In the genomic region with DNA sequence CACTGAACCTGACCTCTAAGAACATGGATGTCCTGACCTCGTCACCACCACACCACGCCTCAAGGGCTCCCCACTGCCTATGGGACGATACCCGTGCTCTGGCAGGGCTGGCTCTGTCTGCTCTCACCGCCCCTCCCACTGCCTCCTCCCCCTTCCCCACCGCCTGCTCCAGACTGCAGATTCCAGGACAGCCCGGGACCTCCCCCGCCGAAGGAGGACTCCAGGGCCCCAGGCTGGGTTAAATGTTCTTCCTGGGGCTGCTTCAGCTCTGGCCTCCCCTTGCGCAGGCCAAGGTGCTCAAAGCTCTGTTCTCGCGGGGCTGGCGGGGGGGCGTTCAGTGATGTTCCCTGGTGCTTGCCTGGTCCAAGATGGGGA, we compare ENCODE assay signal across 8 cellular contexts. TPM values are rescaled to one million over a fixed set of nuclear protein-coding genes. Genes with fewer than 3 reads are reported as not detected.
A peak's percentile ranks its signal among the peaks of the same experiment; 100 is the strongest.
DNase-seq lines count a peak whose midpoint lies in the region; ATAC-seq and TF ChIP-seq lines count a peak whose summit lies in the region.

No MANE protein-coding gene starts in this region.

- H3K27ac Mint-ChIP-seq in activated T-helper 1 cell treated with anti-CD3 and anti-CD28 coated beads, Interleukin-12 subunit alpha, Interleukin-12 subunit beta, Interleukin-2, Interleukin-4 antibody, amounts not matched to agents 30 ng/mL and 10 ng/mL and 1 ng/mL, durations not matched to agents 14 hours and 24 hours and 36 hours, result no peak overlapping the region
- peak overlapping the region; percentile 87 for H3K27ac Mint-ChIP-seq in stimulated activated effector memory CD8-positive, alpha-beta T cell treated with anti-CD3 and anti-CD28 coated beads, Interleukin-12 subunit alpha, Interleukin-12 subunit beta, amount 100 ng/mL, for 72 hours

- peaks cover 3% of the 10 kb centered on the region for H4K20me1 ChIP-seq in hepatocyte (ENCODE audit: insufficient read depth, poor library complexity, severe bottlenecking)

- ATAC-seq in HG03139 (IDR thresholded peaks at IDR 0.05; ENCODE audit: unreplicated experiment) (peak; percentile 31), GM21825 (IDR thresholded peaks at IDR 0.05; ENCODE audit: unreplicated experiment) (no peak), HG02678 (IDR thresholded peaks at IDR 0.05; ENCODE audit: unreplicated experiment) (no peak)
- peak; percentile 51 for ATAC-seq in stimulated activated effector memory CD8-positive, alpha-beta T cell treated with anti-CD3 and anti-CD28 coated beads, Interleukin-12 subunit alpha, Interleukin-12 subunit beta, amount 100 ng/mL, for 72 hours

- intact Hi-C loops in activated T-helper 1 cell treated with anti-CD3 and anti-CD28 coated beads, Interleukin-12 subunit alpha, Interleukin-12 subunit beta, Interleukin-2, Interleukin-4 antibody, amounts not matched to agents 30 ng/mL and 10 ng/mL and 1 ng/mL, durations not matched to agents 14 hours and 24 hours and 36 hours (cut with micrococcal nuclease), result loop anchor here (1.0 to 10.0 kb wide), 9 partner anchors 13 to 242 kb away; partner anchors contain the start of genes CASKIN1, E4F1, GFER and NOXO1

- peaks cover 8% of the 10 kb centered on the region for H3K79me2 ChIP-seq in hepatocyte

- peak overlapping the region; percentile 77 for H3K4me3 Mint-ChIP-seq in activated T-helper 1 cell treated with anti-CD3 and anti-CD28 coated beads, Interleukin-12 subunit alpha, Interleukin-12 subunit beta, Interleukin-2, Interleukin-4 antibody, amounts not matched to agents 30 ng/mL and 10 ng/mL and 1 ng/mL, durations not matched to agents 14 hours and 24 hours and 36 hours
- H3K4me3 Mint-ChIP-seq in stimulated activated effector memory CD8-positive, alpha-beta T cell treated with anti-CD3 and anti-CD28 coated beads, Interleukin-12 subunit alpha, Interleukin-12 subunit beta, amount 100 ng/mL, for 72 hours, result peak overlapping the region; percentile 74

- WGBS in hepatocyte (ENCODE audit: low lambda C conversion rate, missing lambda C conversion rate), result 4% methylated on average over 13 of the region's 14 CpGs

- no peak overlapping the region for H3K4me3 ChIP-seq in hepatocyte
- H3K4me3 ChIP-seq in effector memory CD4-positive, alpha-beta T cell (ENCODE audit: insufficient read depth, low read depth, low read length, poor library complexity, severe bottlenecking), result no peak overlapping the region

- H3K36me3 ChIP-seq in hepatocyte (replicated peaks; ENCODE audit: insufficient read depth, low read depth), result no peaks in the 10 kb centered on the region
- no peaks in the 10 kb centered on the region for H3K36me3 ChIP-seq in effector memory CD4-positive, alpha-beta T cell (ENCODE audit: control insufficient read depth, insufficient read depth, low read length)

- H3K27me3 ChIP-seq in hepatocyte, result peaks cover 21% of the 10 kb centered on the region
- peaks cover 20% of the 10 kb centered on the region for H3K27me3 ChIP-seq in effector memory CD4-positive, alpha-beta T cell (replicated peaks; ENCODE audit: control insufficient read depth, insufficient read depth, low read length, poor library complexity, severe bottlenecking)

- H3K9me3 Mint-ChIP-seq in activated T-helper 1 cell treated with anti-CD3 and anti-CD28 coated beads, Interleukin-12 subunit alpha, Interleukin-12 subunit beta, Interleukin-2, Interleukin-4 antibody, amounts not matched to agents 30 ng/mL and 10 ng/mL and 1 ng/mL, durations not matched to agents 14 hours and 24 hours and 36 hours, result no peaks in the 10 kb centered on the region
- no peaks in the 10 kb centered on the region for H3K9me3 Mint-ChIP-seq in stimulated activated effector memory CD8-positive, alpha-beta T cell treated with anti-CD3 and anti-CD28 coated beads, Interleukin-12 subunit alpha, Interleukin-12 subunit beta, amount 100 ng/mL, for 72 hours

- H3K27ac ChIP-seq in hepatocyte, result peak overlapping the region; percentile 15
- H3K27ac ChIP-seq in effector memory CD4-positive, alpha-beta T cell (ENCODE audit: insufficient read depth, low read length, poor library complexity, severe bottlenecking), result no peak overlapping the region

- peak overlapping the region; percentile 80 for H3K4me2 ChIP-seq in hepatocyte

- H3K36me3 Mint-ChIP-seq in activated T-helper 1 cell treated with anti-CD3 and anti-CD28 coated beads, Interleukin-12 subunit alpha, Interleukin-12 subunit beta, Interleukin-2, Interleukin-4 antibody, amounts not matched to agents 30 ng/mL and 10 ng/mL and 1 ng/mL, durations not matched to agents 14 hours and 24 hours and 36 hours (ENCODE audit: low read depth), result no peaks in the 10 kb centered on the region
- H3K36me3 Mint-ChIP-seq in stimulated activated effector memory CD8-positive, alpha-beta T cell treated with anti-CD3 and anti-CD28 coated beads, Interleukin-12 subunit alpha, Interleukin-12 subunit beta, amount 100 ng/mL, for 72 hours, result no peaks in the 10 kb centered on the region

- peaks cover 34% of the 10 kb centered on the region for H3K27me3 Mint-ChIP-seq in activated T-helper 1 cell treated with anti-CD3 and anti-CD28 coated beads, Interleukin-12 subunit alpha, Interleukin-12 subunit beta, Interleukin-2, Interleukin-4 antibody, amounts not matched to agents 30 ng/mL and 10 ng/mL and 1 ng/mL, durations not matched to agents 14 hours and 24 hours and 36 hours (ENCODE audit: insufficient read depth)

- H3K4me1 ChIP-seq in hepatocyte (ENCODE audit: insufficient read depth), result peaks cover 36% of the 10 kb centered on the region
- peaks cover 29% of the 10 kb centered on the region for H3K4me1 ChIP-seq in effector memory CD4-positive, alpha-beta T cell (ENCODE audit: control insufficient read depth, insufficient read depth, low read length, poor library complexity, severe bottlenecking)

- H3K9me2 ChIP-seq in hepatocyte (replicated peaks; ENCODE audit: insufficient read depth), result no peaks in the 10 kb centered on the region

- no peaks in the 10 kb centered on the region for H3K9me3 ChIP-seq in hepatocyte (ENCODE audit: low read depth)
- no peaks in the 10 kb centered on the region for H3K9me3 ChIP-seq in effector memory CD4-positive, alpha-beta T cell (ENCODE audit: control insufficient read depth, low read length)

- DNase-seq in DMS114 treated with DMSO at 0.1 percent for 48 hours (lab: John Stamatoyannopoulos, UW; ENCODE audit: unreplicated experiment), result peak; percentile 71
- no peak for DNase-seq in activated T-helper 1 cell treated with anti-CD3 and anti-CD28 coated beads, Interleukin-12 subunit alpha, Interleukin-12 subunit beta, Interleukin-2, Interleukin-4 antibody, amounts not matched to agents 30 ng/mL and 10 ng/mL and 1 ng/mL, durations not matched to agents 14 hours and 24 hours and 36 hours (ENCODE audit: low spot score)
- peak; percentile 69 for DNase-seq in hepatocyte (ENCODE audit: low spot score)
- DNase-seq in stimulated activated effector memory CD8-positive, alpha-beta T cell treated with anti-CD3 and anti-CD28 coated beads, Interleukin-12 subunit alpha, Interleukin-12 subunit beta, amount 100 ng/mL, for 72 hours (ENCODE audit: low spot score in 2 of 2), result peak in 1 of 2 donors; percentile 68
- DNase-seq in effector memory CD4-positive, alpha-beta T cell, result no peak

- peaks cover 16% of the 10 kb centered on the region for H3K4me1 Mint-ChIP-seq in activated T-helper 1 cell treated with anti-CD3 and anti-CD28 coated beads, Interleukin-12 subunit alpha, Interleukin-12 subunit beta, Interleukin-2, Interleukin-4 antibody, amounts not matched to agents 30 ng/mL and 10 ng/mL and 1 ng/mL, durations not matched to agents 14 hours and 24 hours and 36 hours (ENCODE audit: low read depth)
- peaks cover 30% of the 10 kb centered on the region for H3K4me1 Mint-ChIP-seq in stimulated activated effector memory CD8-positive, alpha-beta T cell treated with anti-CD3 and anti-CD28 coated beads, Interleukin-12 subunit alpha, Interleukin-12 subunit beta, amount 100 ng/mL, for 72 hours

- H2AFZ ChIP-seq in hepatocyte, result peak overlapping the region; percentile 60

- TF ChIP-seq CTCF in hepatocyte (IDR thresholded peaks at IDR 0.05; ENCODE audit: poor library complexity), result no peak

RNA-seq across cellular contexts. Expression of gene NPW, which starts 3.1 kb away (rescaled TPM):
- 3.6 and 3.9 TPM in 2 replicates for total RNA-seq in activated T-helper 1 cell treated with anti-CD3 and anti-CD28 coated beads, Interleukin-12 subunit alpha, Interleukin-12 subunit beta, Interleukin-2, Interleukin-4 antibody, amounts not matched to agents 30 ng/mL and 10 ng/mL and 1 ng/mL, durations not matched to agents 14 hours and 24 hours and 36 hours
- total RNA-seq in hepatocyte, result 2.7 and 4.1 TPM in 2 replicates
- polyA plus RNA-seq in hepatocyte, result 45.2 and 57.6 TPM in 2 replicates

RNA-seq across cellular contexts. Expression of gene NHERF2, which starts 4.0 kb away (rescaled TPM):
- total RNA-seq in activated T-helper 1 cell treated with anti-CD3 and anti-CD28 coated beads, Interleukin-12 subunit alpha, Interleukin-12 subunit beta, Interleukin-2, Interleukin-4 antibody, amounts not matched to agents 30 ng/mL and 10 ng/mL and 1 ng/mL, durations not matched to agents 14 hours and 24 hours and 36 hours, result 2.2 and 2.5 TPM in 2 replicates
- total RNA-seq in hepatocyte, result 25.9 and 29.6 TPM in 2 replicates
- 37.7 and 43.8 TPM in 2 replicates for polyA plus RNA-seq in hepatocyte

RNA-seq across cellular contexts. Expression of gene ZNF598, which starts 13.1 kb away (rescaled TPM):
- total RNA-seq in activated T-helper 1 cell treated with anti-CD3 and anti-CD28 coated beads, Interleukin-12 subunit alpha, Interleukin-12 subunit beta, Interleukin-2, Interleukin-4 antibody, amounts not matched to agents 30 ng/mL and 10 ng/mL and 1 ng/mL, durations not matched to agents 14 hours and 24 hours and 36 hours, result 100 and 105 TPM in 2 replicates
- 22.8 and 42.6 TPM in 2 replicates for total RNA-seq in hepatocyte
- 29.5 and 36.8 TPM in 2 replicates for polyA plus RNA-seq in hepatocyte

RNA-seq across cellular contexts. Expression of gene NTHL1, which starts 24.9 kb away (rescaled TPM):
- 50.0 and 52.7 TPM in 2 replicates for total RNA-seq in activated T-helper 1 cell treated with anti-CD3 and anti-CD28 coated beads, Interleukin-12 subunit alpha, Interleukin-12 subunit beta, Interleukin-2, Interleukin-4 antibody, amounts not matched to agents 30 ng/mL and 10 ng/mL and 1 ng/mL, durations not matched to agents 14 hours and 24 hours and 36 hours
- 19.6 and 20.2 TPM in 2 replicates for total RNA-seq in hepatocyte
- 23.4 and 28.5 TPM in 2 replicates for polyA plus RNA-seq in hepatocyte

RNA-seq across cellular contexts. Expression of gene TSC2, which starts 25.1 kb away (rescaled TPM):
- total RNA-seq in activated T-helper 1 cell treated with anti-CD3 and anti-CD28 coated beads, Interleukin-12 subunit alpha, Interleukin-12 subunit beta, Interleukin-2, Interleukin-4 antibody, amounts not matched to agents 30 ng/mL and 10 ng/mL and 1 ng/mL, durations not matched to agents 14 hours and 24 hours and 36 hours, result 96.4 and 111 TPM in 2 replicates
- 39.5 and 41.8 TPM in 2 replicates for total RNA-seq in hepatocyte
- polyA plus RNA-seq in hepatocyte, result 78.7 and 113 TPM in 2 replicates

Comparison
In these comparisons a context has a peak if more than half of its experiments do, and no peak if none do; other contexts are left out.
1. DNase-seq: peak in DMS114 treated with DMSO at 0.1 percent for 48 hours (single experiment) and hepatocyte (single experiment); none in activated T-helper 1 cell treated with anti-CD3 and anti-CD28 coated beads, Interleukin-12 subunit alpha, Interleukin-12 subunit beta, Interleukin-2, Interleukin-4 antibody, amounts not matched to agents 30 ng/mL and 10 ng/mL and 1 ng/mL, durations not matched to agents 14 hours and 24 hours and 36 hours (single experiment) and effector memory CD4-positive, alpha-beta T cell (0 of 3).
2. ATAC-seq: peak in HG03139 (single experiment) and stimulated activated effector memory CD8-positive, alpha-beta T cell treated with anti-CD3 and anti-CD28 coated beads, Interleukin-12 subunit alpha, Interleukin-12 subunit beta, amount 100 ng/mL, for 72 hours (single experiment); none in GM21825 (single experiment) and HG02678 (single experiment).